Comparison of ENCODE assay signal across 11 cellular contexts in genomic region chrX:2767631-2768455, GRCh38. TPM values are rescaled to one million over a fixed set of nuclear protein-coding genes. Genes with fewer than 3 reads are reported as not detected.
DNase-seq lines count a peak whose midpoint lies in the region; ATAC-seq, FAIRE-seq and TF ChIP-seq lines count a peak whose summit lies in the region.
"Had no signal": no experiment of that assay in that cellular context is flagged by ENCODE, and none has a peak within 500 bp of the region (broad histone marks: within the 10 kb centered on the region; RNA-seq: fewer than 3 reads in every experiment).

No MANE protein-coding gene starts in this region.

- H3K36me3 ChIP-seq in astrocyte (ENCODE audit: insufficient read depth, low read length) = no peaks in the 10 kb centered on the region

- H2AFZ ChIP-seq in astrocyte (ENCODE audit: low read depth, low read length) = no peak overlapping the region

- H3K9me3 ChIP-seq in astrocyte (ENCODE audit: insufficient read depth, low read depth, low read length) = no peaks in the 10 kb centered on the region
- H3K9me3 ChIP-seq: body of pancreas had no signal

- H3K4me1 Mint-ChIP-seq in astrocyte (ENCODE audit: low read depth, unreplicated experiment) = no peaks in the 10 kb centered on the region

- no peak for FAIRE-seq in astrocyte (lab: Jason Lieb, UNC)
- no peak for FAIRE-seq in urothelium cell line (lab: Jason Lieb, UNC)

- ATAC-seq in left lobe of liver = peak; percentile 91
- ATAC-seq in HG03442 (IDR thresholded peaks at IDR 0.05; ENCODE audit: unreplicated experiment) = no peak
- ATAC-seq: body of pancreas had no signal

- no peaks in the 10 kb centered on the region for H3K4me1 ChIP-seq in astrocyte (ENCODE audit: insufficient read depth, low read length)

- peak; percentile 40 for DNase-seq in LHCN-M2 (ENCODE audit: low read depth)
- DNase-seq in astrocyte (ENCODE audit: low read depth) = peak; percentile 19
- DNase-seq in left lobe of liver (ENCODE audit: low spot score) = peak; percentile 59
- DNase-seq in urothelium cell line (ENCODE audit: low spot score) = peak; percentile 14
- DNase-seq in NCI-H2081 (lab: John Stamatoyannopoulos, UW) = no peak
- no peak for DNase-seq in NCI-H1105 (lab: John Stamatoyannopoulos, UW)
- DNase-seq: NCI-H1694 treated with DMSO at 0.1 percent for 48 hours; stimulated activated CD4-positive, alpha-beta T cell treated with anti-CD3 and anti-CD28 coated beads, Interleukin-2, amount 100 ng/mL, for 24 hours had no signal

- H3K27ac ChIP-seq in astrocyte (ENCODE audit: low read depth, low read length) = no peak overlapping the region
- H3K27ac ChIP-seq: body of pancreas, VCaP had no signal

- H3K4me3 Mint-ChIP-seq in astrocyte (ENCODE audit: unreplicated experiment) = no peak overlapping the region

- no peak overlapping the region for H3K9ac ChIP-seq in astrocyte (ENCODE audit: low read length)

- H3K36me3 Mint-ChIP-seq in astrocyte (ENCODE audit: low read depth, unreplicated experiment) = peaks cover 3% of the 10 kb centered on the region

- no peaks in the 10 kb centered on the region for H4K20me1 ChIP-seq in astrocyte (ENCODE audit: insufficient read depth, low read length)

- no peaks in the 10 kb centered on the region for H3K27me3 ChIP-seq in astrocyte (ENCODE audit: insufficient read depth, low read length)
- H3K27me3 ChIP-seq: body of pancreas had no signal

- H3K27ac Mint-ChIP-seq in astrocyte (ENCODE audit: unreplicated experiment) = no peak overlapping the region

- H3K4me3 ChIP-seq in astrocyte (ENCODE audit: insufficient read depth, low read depth, low read length) = no peak overlapping the region
- H3K4me3 ChIP-seq: body of pancreas had no signal

- H3K4me2 ChIP-seq in astrocyte (ENCODE audit: low read length) = no peak overlapping the region

- peaks cover 4% of the 10 kb centered on the region for H3K9me3 Mint-ChIP-seq in astrocyte (ENCODE audit: unreplicated experiment)

- peaks cover 10% of the 10 kb centered on the region for H3K27me3 Mint-ChIP-seq in astrocyte (ENCODE audit: low read depth, unreplicated experiment)

- no peak for TF ChIP-seq CTCF in astrocyte (IDR thresholded peaks at IDR 0.05; ENCODE audit: insufficient read depth, low read depth, low read length)

- H3K79me2 ChIP-seq in astrocyte (ENCODE audit: insufficient read depth, low read length) = no peaks in the 10 kb centered on the region

RNA-seq across cellular contexts. Expression of gene XG, which starts 16.0 kb away (rescaled TPM):
- total RNA-seq in LHCN-M2 (2014; rRNA removed) = 0.06 TPM in 1 of 2 replicates, not detected in the other
- 0.55 TPM for polyA plus RNA-seq in LHCN-M2 (2012)
- total RNA-seq in astrocyte = 0.30 TPM in 1 of 2 replicates, not detected in the other
- total RNA-seq in left lobe of liver = not detected

Comparison
In these comparisons a context has a peak if more than half of its experiments do, and no peak if none do; other contexts are left out.
1. DNase-seq: peak in LHCN-M2 (single experiment), astrocyte (single experiment), left lobe of liver (single experiment) and urothelium cell line (single experiment); none in NCI-H2081 (0 of 2) and NCI-H1105 (single experiment).